9 cellular contexts compared by ENCODE assay signal in the genomic region with DNA sequence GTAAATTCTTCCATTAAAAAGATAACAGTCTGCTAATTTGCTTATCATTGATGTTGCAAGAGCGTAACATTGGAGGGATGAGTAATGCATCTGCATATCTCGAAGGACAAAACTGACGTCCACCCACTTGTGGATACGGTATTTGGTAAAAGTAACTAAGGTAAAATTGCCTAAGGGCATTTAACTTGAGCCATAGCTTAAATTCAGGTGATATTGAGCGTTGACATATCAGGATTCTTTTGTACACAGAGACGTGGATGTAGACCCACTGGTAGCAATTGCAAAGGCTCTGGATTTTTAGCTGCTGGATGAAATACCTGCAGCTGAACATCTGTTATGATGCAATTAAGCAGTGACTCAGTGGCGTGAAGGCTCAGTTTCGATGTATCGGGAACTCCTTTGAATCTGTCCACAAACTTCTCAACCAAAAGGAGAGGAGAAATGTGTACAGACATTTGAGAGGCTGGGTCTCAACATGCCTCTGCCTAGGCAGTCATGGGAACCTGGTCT.
DNase-seq lines count a peak whose midpoint lies in the region; ATAC-seq and TF ChIP-seq lines count a peak whose summit lies in the region.
"Had no signal": no experiment of that assay in that cellular context is flagged by ENCODE, and none has a peak within 500 bp of the region (broad histone marks: within the 10 kb centered on the region; RNA-seq: fewer than 3 reads in every experiment).

No MANE protein-coding gene starts in this region.

- WGBS in stomach, 5 donors = 58 to 75% (median 71%) methylated on average over 9 of the region's 9 CpGs

- H3K4me3 ChIP-seq in fibroblast of the aortic adventitia (ENCODE audit: low read depth, low read length) = no peak overlapping the region
- no peak overlapping the region for H3K4me3 ChIP-seq in stomach

- no peak for DNase-seq in activated CD8-positive, alpha-beta memory T cell treated with anti-CD3 and anti-CD28 coated beads, Interleukin-2, amount 10 ng/mL, durations not matched to agents 7 days and 5 days
- no peak for DNase-seq in activated CD8-positive, alpha-beta memory T cell treated with anti-CD3 and anti-CD28 coated beads, Interleukin-2, amount 50 U/mL, for 48 hours
- DNase-seq in activated CD8-positive, alpha-beta T cell treated with anti-CD3 and anti-CD28 coated beads, Interleukin-2, amount 10 ng/mL, durations not matched to agents 7 days and 5 days = no peak
- DNase-seq in fibroblast of the aortic adventitia (ENCODE audit: low read depth) = peak; percentile 54
- no peak for DNase-seq in stomach
- no peak for DNase-seq in KBM-7
- DNase-seq in cerebellum (ENCODE audit: low spot score) = no peak
- DNase-seq in OCI-M1 (lab: John Stamatoyannopoulos, UW) = no peak
- DNase-seq: NCI-H2029 treated with DMSO at 0.1 percent for 48 hours had no signal

- TF ChIP-seq POLR2A in stomach (IDR thresholded peaks at IDR 0.05) = no peak

- TF ChIP-seq CTCF in fibroblast of the aortic adventitia (IDR thresholded peaks at IDR 0.05; ENCODE audit: insufficient read depth, low read length) = no peak
- TF ChIP-seq CTCF in stomach (IDR thresholded peaks at IDR 0.05) = no peak

- H3K9me3 ChIP-seq in stomach = no peaks in the 10 kb centered on the region

- H3K36me3 Mint-ChIP-seq in activated CD8-positive, alpha-beta memory T cell treated with anti-CD3 and anti-CD28 coated beads, Interleukin-2, amount 10 ng/mL, durations not matched to agents 7 days and 5 days = peaks cover 35% of the 10 kb centered on the region
- H3K36me3 Mint-ChIP-seq in activated CD8-positive, alpha-beta T cell treated with anti-CD3 and anti-CD28 coated beads, Interleukin-2, amount 10 ng/mL, durations not matched to agents 7 days and 5 days (ENCODE audit: low read depth) = peaks cover 40% of the 10 kb centered on the region

- in situ Hi-C loops in KBM-7 (cut with MboI; ENCODE audit: low pct_unique_long_range_greater_than_20kb, low sequenced_read_pairs) = no loop called here

- no peaks in the 10 kb centered on the region for H3K27me3 ChIP-seq in stomach

- H3K27ac ChIP-seq in stomach = peak overlapping the region; percentile 77 to 94 (median 83)

- no peak for TF ChIP-seq EP300 in stomach (IDR thresholded peaks at IDR 0.05)

- H3K36me3 ChIP-seq in stomach = no peaks in the 10 kb centered on the region

- POLR2A ChIA-PET in activated CD8-positive, alpha-beta T cell treated with anti-CD3 and anti-CD28 coated beads, Interleukin-2, amount 10 ng/mL, durations not matched to agents 7 days and 5 days (lab: Charles Lee) = interaction anchor here (1.3 to 9.1 kb wide), 3 partner anchors 14 to 29 kb away, joined by 3 to 258 read pairs (median 12); no protein-coding TSS in a partner anchor

- no peaks in the 10 kb centered on the region for H3K27me3 Mint-ChIP-seq in activated CD8-positive, alpha-beta memory T cell treated with anti-CD3 and anti-CD28 coated beads, Interleukin-2, amount 10 ng/mL, durations not matched to agents 7 days and 5 days
- no peaks in the 10 kb centered on the region for H3K27me3 Mint-ChIP-seq in activated CD8-positive, alpha-beta T cell treated with anti-CD3 and anti-CD28 coated beads, Interleukin-2, amount 10 ng/mL, durations not matched to agents 7 days and 5 days (ENCODE audit: low read depth)

- peaks cover 93 to 100% (median 99%) of the 10 kb centered on the region in 4 donors for H3K4me1 ChIP-seq in stomach

- peak overlapping the region; percentile 34 for H3K4me3 Mint-ChIP-seq in activated CD8-positive, alpha-beta memory T cell treated with anti-CD3 and anti-CD28 coated beads, Interleukin-2, amount 10 ng/mL, durations not matched to agents 7 days and 5 days
- peak overlapping the region; percentile 72 for H3K4me3 Mint-ChIP-seq in activated CD8-positive, alpha-beta T cell treated with anti-CD3 and anti-CD28 coated beads, Interleukin-2, amount 10 ng/mL, durations not matched to agents 7 days and 5 days

- CTCF ChIA-PET in activated CD8-positive, alpha-beta memory T cell treated with anti-CD3 and anti-CD28 coated beads, Interleukin-2, amount 10 ng/mL, durations not matched to agents 7 days and 5 days (lab: Charles Lee) = interaction anchor here (0.9 to 10.7 kb wide), 5 partner anchors 10 to 83 kb away, joined by 3 to 87 read pairs (median 3); no protein-coding TSS in a partner anchor
- CTCF ChIA-PET in activated CD8-positive, alpha-beta T cell treated with anti-CD3 and anti-CD28 coated beads, Interleukin-2, amount 10 ng/mL, durations not matched to agents 7 days and 5 days (lab: Charles Lee) = interaction anchor here (1.3 to 8.8 kb wide), 5 partner anchors 14 to 49 kb away, joined by 3 to 116 read pairs (median 11); no protein-coding TSS in a partner anchor

- ATAC-seq in activated CD8-positive, alpha-beta memory T cell treated with anti-CD3 and anti-CD28 coated beads, Interleukin-2, amount 10 ng/mL, durations not matched to agents 7 days and 5 days = no peak
- no peak for ATAC-seq in activated CD8-positive, alpha-beta T cell treated with anti-CD3 and anti-CD28 coated beads, Interleukin-2, amount 10 ng/mL, durations not matched to agents 7 days and 5 days

- H3K4me1 Mint-ChIP-seq in activated CD8-positive, alpha-beta memory T cell treated with anti-CD3 and anti-CD28 coated beads, Interleukin-2, amount 10 ng/mL, durations not matched to agents 7 days and 5 days = peaks cover 93% of the 10 kb centered on the region
- peaks cover 96% of the 10 kb centered on the region for H3K4me1 Mint-ChIP-seq in activated CD8-positive, alpha-beta T cell treated with anti-CD3 and anti-CD28 coated beads, Interleukin-2, amount 10 ng/mL, durations not matched to agents 7 days and 5 days (ENCODE audit: low read depth)

- H3K27ac Mint-ChIP-seq in activated CD8-positive, alpha-beta memory T cell treated with anti-CD3 and anti-CD28 coated beads, Interleukin-2, amount 10 ng/mL, durations not matched to agents 7 days and 5 days = peak overlapping the region; percentile 94
- peak overlapping the region; percentile 84 for H3K27ac Mint-ChIP-seq in activated CD8-positive, alpha-beta T cell treated with anti-CD3 and anti-CD28 coated beads, Interleukin-2, amount 10 ng/mL, durations not matched to agents 7 days and 5 days

- no peaks in the 10 kb centered on the region for H3K9me3 Mint-ChIP-seq in activated CD8-positive, alpha-beta memory T cell treated with anti-CD3 and anti-CD28 coated beads, Interleukin-2, amount 10 ng/mL, durations not matched to agents 7 days and 5 days (ENCODE audit: low read depth)
- H3K9me3 Mint-ChIP-seq in activated CD8-positive, alpha-beta T cell treated with anti-CD3 and anti-CD28 coated beads, Interleukin-2, amount 10 ng/mL, durations not matched to agents 7 days and 5 days (ENCODE audit: insufficient read depth) = no peaks in the 10 kb centered on the region

- intact Hi-C loops in stomach (cut with DNase I; ENCODE audit: low total_unique reads) = no loop called here
